ENCODE assay signal across 8 cellular contexts in the genomic region with DNA sequence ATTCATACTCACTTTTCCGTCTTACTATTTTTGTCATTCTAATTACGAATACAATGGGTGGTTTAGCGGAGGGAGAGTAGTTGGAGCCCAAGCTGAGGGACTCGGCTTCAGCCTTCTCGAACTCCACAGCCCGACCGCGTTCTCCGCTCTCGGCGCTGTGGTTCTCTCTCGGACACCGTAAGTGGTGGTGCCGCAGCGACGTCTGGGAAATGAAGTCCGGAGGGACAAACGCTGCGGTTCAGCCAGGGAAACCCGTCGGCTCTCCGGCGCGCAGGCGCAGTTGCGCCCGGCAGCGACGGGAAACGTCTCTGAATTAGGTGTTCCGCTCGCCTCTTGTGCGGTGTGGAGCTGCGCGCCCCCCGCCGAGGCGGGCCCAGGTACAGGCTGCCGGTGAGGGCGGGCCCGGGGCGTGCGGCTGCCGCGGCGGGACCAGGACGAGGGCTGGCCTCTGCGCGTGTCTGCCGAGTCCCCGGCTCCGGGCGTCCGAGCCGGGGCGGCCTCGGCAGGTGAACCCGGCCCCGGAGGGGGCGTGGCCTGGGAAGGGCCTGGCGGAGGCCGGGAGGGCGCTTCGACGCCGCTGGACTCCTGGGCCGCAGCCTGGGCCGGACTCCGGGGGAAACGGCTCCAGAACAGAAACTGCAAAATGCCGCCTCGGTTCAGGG. TPM values are rescaled to one million over a fixed set of nuclear protein-coding genes. Genes with fewer than 3 reads are reported as not detected.
A peak's percentile ranks its signal among the peaks of the same experiment; 100 is the strongest.
DNase-seq lines count a peak whose midpoint lies in the region; ATAC-seq, FAIRE-seq and TF ChIP-seq lines count a peak whose summit lies in the region.

A gene (plus strand): TSS at position 277 of the 662 bp plus-strand sequence. CDS start 1,201 bp downstream, outside the sequence.

- peak within 1 kb of the TSS; percentile 90 to 93 for H3K4me3 ChIP-seq in kidney (ENCODE audit: low read length in 2 of 2)

- DNase-seq in GDM1 (lab: John Stamatoyannopoulos, UW) (peak; percentile 90), NCI-H345 treated with DMSO at 0.1 percent for 48 hours (lab: John Stamatoyannopoulos, UW; ENCODE audit: unreplicated experiment) (peak; percentile 85), kidney (peak; percentile 97)
- DNase-seq in activated CD4-positive, alpha-beta T cell treated with anti-CD3 and anti-CD28 coated beads for 48 hours: peak; percentile 94
- DNase-seq in stimulated activated CD4-positive, alpha-beta T cell treated with anti-CD3 and anti-CD28 coated beads, Interleukin-12 subunit alpha, Interleukin-12 subunit beta, amount 100 ng/mL, for 4 hours: peak; percentile 91

- intact Hi-C loops in kidney (cut with DNase I): no loop called here

- ATAC-seq in HG02938 (IDR thresholded peaks at IDR 0.05; ENCODE audit: unreplicated experiment): peak; percentile 84
- ATAC-seq in GM19455 (IDR thresholded peaks at IDR 0.05; ENCODE audit: unreplicated experiment): no peak

- peak; percentile 56 for FAIRE-seq in kidney (lab: Jason Lieb, UNC)

- H3K9ac ChIP-seq in kidney (ENCODE audit: low read length in 2 of 2): peak within 1 kb of the TSS; percentile 74 to 77

- peaks cover 5 to 21% of the 10 kb centered on the region in 2 donors for H3K9me3 ChIP-seq in kidney (ENCODE audit: control insufficient read depth in 1 of 2, low read length in 2 of 2)

- TF ChIP-seq CTCF in kidney (IDR thresholded peaks at IDR 0.05; ENCODE audit: borderline replicate concordance, extremely low read depth, insufficient read depth): no peak

- H3K36me3 ChIP-seq in kidney (ENCODE audit: control insufficient read depth in 1 of 2, insufficient read depth in 2 of 2, low read length in 2 of 2): peaks cover 18 to 20% of the 10 kb centered on the region in 2 donors

- H3K27ac ChIP-seq in cingulate gyrus (ENCODE audit: low read depth, low read length) (peak within 1 kb of the TSS; percentile 63), kidney (ENCODE audit: low read depth in 2 of 2, low read length in 2 of 2) (peak within 1 kb of the TSS; percentile 76 to 81)

- peaks cover 0 to 7% of the 10 kb centered on the region in 2 donors for H3K4me1 ChIP-seq in kidney (ENCODE audit: control insufficient read depth in 1 of 2, insufficient read depth in 1 of 2, low read depth in 1 of 2, low read length in 2 of 2)

RNA-seq across cellular contexts. Expression of the gene that starts here (rescaled TPM):
- total RNA-seq in kidney: 4.3 TPM
- polyA plus RNA-seq in kidney (ENCODE audit: insufficient read depth, low read depth, low replicate concordance): 2.2 TPM
